ENCODE assay signal across 14 cellular contexts in the genomic region with DNA sequence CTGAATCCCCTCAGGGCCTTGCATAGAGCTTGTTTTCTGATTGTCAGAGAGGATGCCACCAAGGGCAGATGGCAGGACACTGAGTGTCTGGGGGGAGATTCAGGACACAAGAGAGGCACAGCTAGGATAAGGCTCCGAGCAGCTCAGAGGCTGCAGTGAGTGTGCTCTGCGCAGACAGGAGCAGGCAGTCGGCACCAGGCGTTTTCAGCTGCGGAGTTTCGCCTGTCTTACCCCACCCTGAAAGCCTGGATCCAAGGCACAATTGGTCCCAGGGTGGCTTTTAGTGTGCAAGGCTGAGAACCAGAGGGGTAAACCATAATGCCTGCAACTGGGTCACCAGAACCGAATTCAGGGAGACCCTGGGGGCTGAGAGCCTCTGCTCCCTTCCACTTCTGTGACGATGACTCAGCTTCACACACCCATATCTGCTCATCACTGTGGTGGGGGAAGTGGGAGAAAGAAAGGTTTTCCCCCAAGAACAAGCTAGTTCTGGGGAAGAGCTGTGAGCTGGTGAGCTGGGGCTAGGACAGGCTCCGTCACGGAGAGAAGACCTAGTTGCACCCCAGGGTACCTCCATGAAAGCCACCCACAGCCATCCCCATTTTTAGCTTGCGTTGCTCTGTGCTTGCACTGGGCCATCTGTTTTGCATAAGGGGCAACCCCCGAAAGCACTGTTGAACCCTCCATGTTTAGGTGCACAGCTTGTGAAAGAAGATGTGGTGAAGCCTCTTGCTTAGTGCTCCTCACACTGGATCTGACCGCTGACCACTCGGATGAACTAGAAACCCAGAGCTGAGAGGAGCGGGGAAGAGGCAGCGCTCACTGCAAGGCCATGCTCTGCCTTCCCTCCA.
A peak's percentile ranks its signal among the peaks of the same experiment; 100 is the strongest.
DNase-seq lines count a peak whose midpoint lies in the region; ATAC-seq, FAIRE-seq and TF ChIP-seq lines count a peak whose summit lies in the region.
"Had no signal": no experiment of that assay in that cellular context is flagged by ENCODE, and none has a peak within 500 bp of the region (broad histone marks: within the 10 kb centered on the region; RNA-seq: fewer than 3 reads in every experiment).

No MANE protein-coding gene starts in this region.

- FAIRE-seq in D721Med (lab: Jason Lieb, UNC), result no peak

- ATAC-seq in GM18867 (IDR thresholded peaks at IDR 0.05; ENCODE audit: unreplicated experiment) (peak; percentile 80), GM21786 (IDR thresholded peaks at IDR 0.05; ENCODE audit: unreplicated experiment) (peak; percentile 69), HG03469 (IDR thresholded peaks at IDR 0.05; ENCODE audit: unreplicated experiment) (peak; percentile 90), HG02571 (IDR thresholded peaks at IDR 0.05; ENCODE audit: unreplicated experiment) (no peak), GM21737 (IDR thresholded peaks at IDR 0.05; ENCODE audit: unreplicated experiment) (no peak)
- ATAC-seq: activated CD4-positive, CD25-positive, alpha-beta regulatory T cell treated with anti-CD3 and anti-CD28 coated beads, Interleukin-2, amount 50 U/mL, for 24 hours had no signal

- no peak for TF ChIP-seq CTCF in D721Med (IDR thresholded peaks at IDR 0.05; ENCODE audit: insufficient read depth, missing control alignments)

- peak; percentile 65 for DNase-seq in putamen (ENCODE audit: low spot score)
- no peak for DNase-seq in D721Med (ENCODE audit: insufficient read length, low spot score)
- no peak for DNase-seq in kidney tubule cell (ENCODE audit: low spot score)
- DNase-seq: activated T-cell treated with anti-CD3 and anti-CD28 coated beads, Interleukin-2, amount 50 U/mL, for 4 hours; foreskin fibroblast; KG1; NCI-H2081 treated with DMSO at 0.1 percent for 48 hours; SW 1271 had no signal

Comparison
In these comparisons a context has a peak if more than half of its experiments do, and no peak if none do; other contexts are left out.
1. ATAC-seq: peak in GM18867 (single experiment), GM21786 (single experiment) and HG03469 (single experiment); none in HG02571 (single experiment) and GM21737 (single experiment).